ENCODE assay signal across 11 cellular contexts in genomic region chr5:119220576-119221197, GRCh38.
DNase-seq lines count a peak whose midpoint lies in the region; ATAC-seq and TF ChIP-seq lines count a peak whose summit lies in the region.
"Had no signal": no experiment of that assay in that cellular context is flagged by ENCODE, and none has a peak within 500 bp of the region (broad histone marks: within the 10 kb centered on the region; RNA-seq: fewer than 3 reads in every experiment).

No MANE protein-coding gene starts in this region.

- intact Hi-C loops in testis (cut with DNase I; ENCODE audit: low total_unique reads) = no loop called here

- POLR2A ChIA-PET in activated CD4-positive, alpha-beta T cell treated with anti-CD3 and anti-CD28 coated beads, Interleukin-2, amount 10 ng/mL, durations not matched to agents 7 days and 5 days (lab: Charles Lee) = no interaction called here

- TF ChIP-seq POLR2A in testis (IDR thresholded peaks at IDR 0.05) = no peak
- TF ChIP-seq POLR2A in tibial nerve (IDR thresholded peaks at IDR 0.05) = no peak

- CTCF ChIA-PET in activated CD4-positive, alpha-beta T cell treated with anti-CD3 and anti-CD28 coated beads, Interleukin-2, amount 10 ng/mL, durations not matched to agents 7 days and 5 days (lab: Charles Lee) = interaction anchor here (1.1 to 1.5 kb wide), 4 partner anchors 8 to 233 kb away, joined by 3 read pairs; partner anchors contain the start of gene DTWD2

- 93 to 96% methylated on average over 1 of the region's 1 CpG for WGBS in testis, 2 donors
- WGBS in tibial nerve, 2 donors = 89 to 91% methylated on average over 1 of the region's 1 CpG

- H3K4me1 ChIP-seq in testis (no peaks in the 10 kb centered on the region), tibial nerve (no peaks in the 10 kb centered on the region)

- no peak for TF ChIP-seq CTCF in testis (IDR thresholded peaks at IDR 0.05)
- no peak for TF ChIP-seq CTCF in tibial nerve (IDR thresholded peaks at IDR 0.05)

- peak; percentile 82 for ATAC-seq in GM18870 (IDR thresholded peaks at IDR 0.05; ENCODE audit: unreplicated experiment)
- ATAC-seq in GM21786 (IDR thresholded peaks at IDR 0.05; ENCODE audit: unreplicated experiment) = peak; percentile 98
- peak; percentile 73 for ATAC-seq in HG03439 (IDR thresholded peaks at IDR 0.05; ENCODE audit: unreplicated experiment)
- ATAC-seq in memory B cell (ENCODE audit: low read depth) = peak; percentile 93
- ATAC-seq: natural killer cell had no signal

- H3K27ac Mint-ChIP-seq in memory B cell = peak overlapping the region; percentile 10
- no peak overlapping the region for H3K27ac Mint-ChIP-seq in activated CD4-positive, alpha-beta T cell treated with anti-CD3 and anti-CD28 coated beads, Interleukin-2, amount 10 ng/mL, durations not matched to agents 7 days and 5 days
- H3K27ac Mint-ChIP-seq: activated naive CD4-positive, alpha-beta T cell treated with anti-CD3 and anti-CD28 coated beads, Interleukin-2, amount 50 U/mL, for 24 hours; natural killer cell had no signal

- H3K36me3 ChIP-seq in testis (ENCODE audit: low read depth, missing control alignments) = no peaks in the 10 kb centered on the region
- H3K36me3 ChIP-seq in tibial nerve = peaks cover 0 to 41% (median 0%) of the 10 kb centered on the region in 3 donors

- peak in 1 of 2 donors; percentile 7 for DNase-seq in memory B cell (ENCODE audit: low spot score in 2 of 2)
- no peak for DNase-seq in activated CD4-positive, alpha-beta T cell treated with anti-CD3 and anti-CD28 coated beads, Interleukin-2, amount 10 ng/mL, durations not matched to agents 7 days and 5 days
- no peak for DNase-seq in testis
- no peak for DNase-seq in NK-92 (lab: John Stamatoyannopoulos, UW; ENCODE audit: unreplicated experiment)
- DNase-seq in tibial nerve (ENCODE audit: low spot score in 2 of 2) = no peak
- DNase-seq: natural killer cell, NCI-H1105 had no signal

- H3K4me3 ChIP-seq in testis = no peak overlapping the region
- H3K4me3 ChIP-seq in tibial nerve = no peak overlapping the region

- H3K9me3 Mint-ChIP-seq in memory B cell = no peaks in the 10 kb centered on the region
- no peaks in the 10 kb centered on the region for H3K9me3 Mint-ChIP-seq in activated CD4-positive, alpha-beta T cell treated with anti-CD3 and anti-CD28 coated beads, Interleukin-2, amount 10 ng/mL, durations not matched to agents 7 days and 5 days
- H3K9me3 Mint-ChIP-seq: activated naive CD4-positive, alpha-beta T cell treated with anti-CD3 and anti-CD28 coated beads, Interleukin-2, amount 50 U/mL, for 24 hours; natural killer cell had no signal

- H3K36me3 Mint-ChIP-seq in memory B cell = peaks cover 24% of the 10 kb centered on the region
- H3K36me3 Mint-ChIP-seq in activated CD4-positive, alpha-beta T cell treated with anti-CD3 and anti-CD28 coated beads, Interleukin-2, amount 10 ng/mL, durations not matched to agents 7 days and 5 days (ENCODE audit: low read depth) = peaks cover 8% of the 10 kb centered on the region
- H3K36me3 Mint-ChIP-seq: natural killer cell had no signal

- H3K27ac ChIP-seq in testis (no peak overlapping the region), tibial nerve (no peak overlapping the region)

- H3K9me3 ChIP-seq in testis (no peaks in the 10 kb centered on the region), tibial nerve (no peaks in the 10 kb centered on the region)

- H3K4me1 Mint-ChIP-seq in memory B cell = peaks cover 12% of the 10 kb centered on the region
- no peaks in the 10 kb centered on the region for H3K4me1 Mint-ChIP-seq in activated CD4-positive, alpha-beta T cell treated with anti-CD3 and anti-CD28 coated beads, Interleukin-2, amount 10 ng/mL, durations not matched to agents 7 days and 5 days
- H3K4me1 Mint-ChIP-seq: activated naive CD4-positive, alpha-beta T cell treated with anti-CD3 and anti-CD28 coated beads, Interleukin-2, amount 50 U/mL, for 24 hours; natural killer cell had no signal

- H3K27me3 Mint-ChIP-seq in memory B cell = no peaks in the 10 kb centered on the region
- no peaks in the 10 kb centered on the region for H3K27me3 Mint-ChIP-seq in activated CD4-positive, alpha-beta T cell treated with anti-CD3 and anti-CD28 coated beads, Interleukin-2, amount 10 ng/mL, durations not matched to agents 7 days and 5 days
- H3K27me3 Mint-ChIP-seq: activated naive CD4-positive, alpha-beta T cell treated with anti-CD3 and anti-CD28 coated beads, Interleukin-2, amount 50 U/mL, for 24 hours had no signal

- no peak for TF ChIP-seq EP300 in tibial nerve (IDR thresholded peaks at IDR 0.05)

- H3K27me3 ChIP-seq in testis = no peaks in the 10 kb centered on the region
- no peaks in the 10 kb centered on the region for H3K27me3 ChIP-seq in tibial nerve

- no peak overlapping the region for H3K4me3 Mint-ChIP-seq in memory B cell
- no peak overlapping the region for H3K4me3 Mint-ChIP-seq in activated CD4-positive, alpha-beta T cell treated with anti-CD3 and anti-CD28 coated beads, Interleukin-2, amount 10 ng/mL, durations not matched to agents 7 days and 5 days
- H3K4me3 Mint-ChIP-seq: activated naive CD4-positive, alpha-beta T cell treated with anti-CD3 and anti-CD28 coated beads, Interleukin-2, amount 50 U/mL, for 24 hours; natural killer cell had no signal
